11 cellular contexts compared by ENCODE assay signal in genomic region chr6:43125119-43125518, GRCh38. TPM values are rescaled to one million over a fixed set of nuclear protein-coding genes. Genes with fewer than 3 reads are reported as not detected.
DNase-seq lines count a peak whose midpoint lies in the region; ATAC-seq, FAIRE-seq and TF ChIP-seq lines count a peak whose summit lies in the region.
"Had no signal": no experiment of that assay in that cellular context is flagged by ENCODE, and none has a peak within 500 bp of the region (broad histone marks: within the 10 kb centered on the region; RNA-seq: fewer than 3 reads in every experiment).

No MANE protein-coding gene starts in this region.

- TF ChIP-seq EP300 in upper lobe of left lung (IDR thresholded peaks at IDR 0.05), result no peak

- TF ChIP-seq POLR2A in body of pancreas (IDR thresholded peaks at IDR 0.05) (no peak), upper lobe of left lung (IDR thresholded peaks at IDR 0.05) (no peak)

- H3K4me1 ChIP-seq in body of pancreas, result no peaks in the 10 kb centered on the region
- H3K4me1 ChIP-seq in kidney (ENCODE audit: control insufficient read depth in 1 of 2, insufficient read depth in 1 of 2, low read depth in 1 of 2, low read length in 2 of 2), result peaks cover 0 to 20% of the 10 kb centered on the region in 2 donors
- peaks cover 22 to 51% (median 35%) of the 10 kb centered on the region in 4 donors for H3K4me1 ChIP-seq in upper lobe of left lung

- H3K27me3 ChIP-seq in body of pancreas (no peaks in the 10 kb centered on the region), upper lobe of left lung (no peaks in the 10 kb centered on the region)

- peak; percentile 40 for ATAC-seq in body of pancreas
- ATAC-seq in upper lobe of left lung (ENCODE audit: low FRiP score in 2 of 2), result peak; percentile 5 to 22

- 59 to 67% methylated on average over 4 to 6 of the region's 6 CpGs for whole genome bisulfite sequencing in body of pancreas, 2 donors
- WGBS in upper lobe of left lung, 2 donors, result 71 to 74% methylated on average over 4 to 6 of the region's 6 CpGs

- no peaks in the 10 kb centered on the region for H3K36me3 ChIP-seq in body of pancreas (replicated peaks in 1 of 2; ENCODE audit: insufficient read depth in 1 of 2, low read depth in 2 of 2)
- no peaks in the 10 kb centered on the region for H3K36me3 ChIP-seq in kidney (ENCODE audit: control insufficient read depth in 1 of 2, insufficient read depth in 2 of 2, low read length in 2 of 2)
- H3K36me3 ChIP-seq in upper lobe of left lung, result no peaks in the 10 kb centered on the region

- intact Hi-C loops in body of pancreas (cut with DNase I) (no loop called here), kidney (cut with DNase I) (no loop called here)

- FAIRE-seq in kidney (lab: Jason Lieb, UNC), result no peak
- FAIRE-seq: endometrium had no signal

- H3K9me3 ChIP-seq in body of pancreas (no peaks in the 10 kb centered on the region), kidney (ENCODE audit: control insufficient read depth in 1 of 2, low read length in 2 of 2) (no peaks in the 10 kb centered on the region), upper lobe of left lung (no peaks in the 10 kb centered on the region)

- DNase-seq in GM04504 (ENCODE audit: low read depth) (peak; percentile 57), body of pancreas (peak in 1 of 4 donors; percentile 26), kidney (peak; percentile 56), upper lobe of left lung (no peak), midbrain (lab: John Stamatoyannopoulos, UW) (no peak), COLO829 (ENCODE audit: low spot score) (no peak), NCI-H1417 (lab: John Stamatoyannopoulos, UW) (no peak)
- DNase-seq: activated CD4-positive, CD25-positive, alpha-beta regulatory T cell; mesendoderm; retina had no signal

- no peak overlapping the region for H3K27ac ChIP-seq in body of pancreas
- H3K27ac ChIP-seq in kidney (ENCODE audit: low read depth in 2 of 2, low read length in 2 of 2), result no peak overlapping the region
- peak overlapping the region in 1 of 4 donors; percentile 43 for H3K27ac ChIP-seq in upper lobe of left lung

- no peak overlapping the region for H3K4me3 ChIP-seq in body of pancreas
- no peak overlapping the region for H3K4me3 ChIP-seq in kidney (ENCODE audit: low read length in 2 of 2)
- no peak overlapping the region for H3K4me3 ChIP-seq in upper lobe of left lung

- TF ChIP-seq CTCF in body of pancreas (IDR thresholded peaks at IDR 0.05) (no peak), kidney (IDR thresholded peaks at IDR 0.05; ENCODE audit: borderline replicate concordance, extremely low read depth, insufficient read depth) (no peak), upper lobe of left lung (IDR thresholded peaks at IDR 0.05) (no peak)

- no peak overlapping the region for H3K9ac ChIP-seq in kidney (ENCODE audit: low read length in 2 of 2)

RNA-seq across cellular contexts. Expression of gene SRF, which starts 46.0 kb away (rescaled TPM):
- total RNA-seq in body of pancreas, result 10 to 100 TPM; 12.7 to 30.7 TPM
- total RNA-seq in kidney, result 30.6 TPM
- polyA plus RNA-seq in kidney (ENCODE audit: insufficient read depth, low read depth, low replicate concordance), result 13.8 TPM
- 10 to 100 TPM; 25.1 to 40.6 (median 30.8) TPM for total RNA-seq in upper lobe of left lung

RNA-seq across cellular contexts. Expression of gene PTK7, which starts 49.0 kb away (rescaled TPM):
- total RNA-seq in body of pancreas (10 to 100 TPM; 26.4 to 28.0 TPM), kidney (55.2 TPM), upper lobe of left lung (100 to 1,000 TPM in 2 of 6 donors, 10 to 100 TPM in 4; 68.6 to 180 (median 89.4) TPM)
- 26.0 TPM for polyA plus RNA-seq in kidney (ENCODE audit: insufficient read depth, low read depth, low replicate concordance)

RNA-seq across cellular contexts. Expression of gene CUL9, which starts 56.9 kb away (rescaled TPM):
- 10 to 100 TPM; 34.8 to 84.4 TPM for total RNA-seq in body of pancreas
- total RNA-seq in kidney, result 47.3 TPM
- 34.7 TPM for polyA plus RNA-seq in kidney (ENCODE audit: insufficient read depth, low read depth, low replicate concordance)
- 100 to 1,000 TPM in 1 of 6 donors, 10 to 100 TPM in 5; 26.9 to 105 (median 47.5) TPM for total RNA-seq in upper lobe of left lung

Comparison
In these comparisons a context has a peak if more than half of its experiments do, and no peak if none do; other contexts are left out.
1. DNase-seq: peak in GM04504 (single experiment) and kidney (single experiment); none in upper lobe of left lung (0 of 2), midbrain (single experiment), COLO829 (single experiment) and NCI-H1417 (0 of 3).